Comparison of ENCODE assay signal across 2 cellular contexts in genomic region chr13:67137044-67137735, GRCh38.
TF ChIP-seq lines count a peak whose summit lies in the region.

No MANE protein-coding gene starts in this region.

TF ChIP-seq in HepG2, 621 proteins besides CTCF, POLR2A, EP300 and RAD21:
- no peak for TF ChIP-seq ZNF639 (CRISPR knock-in tag; conservative IDR thresholded peaks at IDR 0.05)
- no peak for TF ChIP-seq ZMYM2 (CRISPR knock-in tag; IDR thresholded peaks at IDR 0.05)

TF ChIP-seq in K562, 482 proteins besides CTCF, POLR2A, EP300 and RAD21:
- TF ChIP-seq NCOA6 (IDR thresholded peaks at IDR 0.05) (no peak), ATF3 (IDR thresholded peaks at IDR 0.05) (peak; percentile 33; the same call in 1 of the 2 replicates), ATF3 (CRISPR knock-in tag; conservative IDR thresholded peaks at IDR 0.05) (no peak), JUN (IDR thresholded peaks at IDR 0.05; ENCODE audit: borderline replicate concordance, low read depth, low read length) (no peak), JUN (CRISPR knock-in tag; IDR thresholded peaks at IDR 0.05; ENCODE audit: borderline replicate concordance) (no peak), ZNF639 (CRISPR knock-in tag; conservative IDR thresholded peaks at IDR 0.05 in 1 of 2, IDR thresholded peaks at IDR 0.05 in 1 of 2) (no peak), SP2 (IDR thresholded peaks at IDR 0.05; ENCODE audit: extremely low read depth, low read depth, low read length, poor library complexity, severe bottlenecking) (no peak), RBBP5 (IDR thresholded peaks at IDR 0.05; ENCODE audit: borderline replicate concordance, insufficient read depth, low read length, poor library complexity, severe bottlenecking) (no peak), MBD2 (IDR thresholded peaks at IDR 0.05; ENCODE audit: borderline replicate concordance, low read depth) (no peak), IRF2 (CRISPR knock-in tag; IDR thresholded peaks at IDR 0.05) (no peak), ZNF398 (CRISPR knock-in tag; IDR thresholded peaks at IDR 0.05) (no peak), ZNF174 (CRISPR knock-in tag; IDR thresholded peaks at IDR 0.05) (no peak), FOSL1 (tag; conservative IDR thresholded peaks at IDR 0.05) (peak; percentile 29; the same call in 1 of the 2 replicates), JUND (IDR thresholded peaks at IDR 0.05; ENCODE audit: borderline replicate concordance, low read depth, low read length) (0 out of 2 replicates have a peak, but pooled peaks have one; percentile 10), JUND (tag; IDR thresholded peaks at IDR 0.05; ENCODE audit: borderline replicate concordance, low read depth, low read length) (no peak), ZBTB8A (IDR thresholded peaks at IDR 0.05; ENCODE audit: partially characterized antibody) (no peak), ZSCAN32 (CRISPR knock-in tag; IDR thresholded peaks at IDR 0.05) (no peak), PBX2 (CRISPR knock-in tag; IDR thresholded peaks at IDR 0.05; ENCODE audit: low read depth) (no peak), PBX2 (tag; conservative IDR thresholded peaks at IDR 0.05; ENCODE audit: low read depth) (no peak), ARID3A (IDR thresholded peaks at IDR 0.05; ENCODE audit: borderline replicate concordance, low read depth, low read length) (no peak), ZNF444 (CRISPR knock-in tag; IDR thresholded peaks at IDR 0.05) (no peak), SRSF1 (IDR thresholded peaks at IDR 0.05; ENCODE audit: low read depth, low read length) (no peak), ZNF436 (CRISPR knock-in tag; IDR thresholded peaks at IDR 0.05) (no peak), SMARCA5 (IDR thresholded peaks at IDR 0.05) (no peak), ESRRB (CRISPR knock-in tag; IDR thresholded peaks at IDR 0.05; ENCODE audit: borderline replicate concordance) (no peak), E4F1 (CRISPR knock-in tag; IDR thresholded peaks at IDR 0.05; ENCODE audit: borderline replicate concordance) (no peak), POLR2AphosphoS2 (IDR thresholded peaks at IDR 0.05; ENCODE audit: low read length) (no peak)
